26 cellular contexts compared by ENCODE assay signal in genomic region chr14:42470427-42470719, GRCh38.
"Had no signal": no experiment of that assay in that cellular context is flagged by ENCODE, and none has a peak within 500 bp of the region (broad histone marks: within the 10 kb centered on the region; RNA-seq: fewer than 3 reads in every experiment).

No MANE protein-coding gene starts in this region.

- H3K27ac ChIP-seq: brain microvascular endothelial cell, cardiac muscle cell, SK-N-MC had no signal

- ATAC-seq: activated T-cell treated with anti-CD3 and anti-CD28 coated beads, Interleukin-2, amount 50 U/mL, for 4 hours; activated T-helper 17 cell treated with anti-CD3 and anti-CD28 coated beads, Interleukin-2, amount 50 U/mL, for 72 hours; Right ventricle myocardium inferior; T-cell had no signal

- H3K27me3 ChIP-seq: brain microvascular endothelial cell, cardiac muscle cell had no signal

- H3K36me3 ChIP-seq: brain microvascular endothelial cell, cardiac muscle cell had no signal

- DNase-seq: activated B cell treated with CpG ODN at 0.5 μM for 24 hours; activated CD4-positive, alpha-beta T cell treated with anti-CD3 and anti-CD28 coated beads for 1 hour; activated CD4-positive, alpha-beta T cell treated with anti-CD3 and anti-CD28 coated beads, Interleukin-2, amount 10 ng/mL, durations not matched to agents 24 days and 14 days; activated CD4-positive, alpha-beta T cell treated with anti-CD3 and anti-CD28 coated beads, Interleukin-2, amount 50 U/mL, for 48 hours; activated CD8-positive, alpha-beta memory T cell treated with anti-CD3 and anti-CD28 coated beads for 24 hours; activated gamma-delta T cell; activated naive CD4-positive, alpha-beta T cell treated with anti-CD3 and anti-CD28 coated beads for 36 hours; activated T-cell treated with anti-CD3 and anti-CD28 coated beads, Interleukin-2, amount 50 U/mL, for 4 hours; amygdala; brain microvascular endothelial cell; NCI-H1105 treated with DMSO at 0.1 percent for 48 hours; NCI-H1436 treated with DMSO at 0.1 percent for 48 hours; NCI-H187 treated with DMSO at 0.1 percent for 48 hours; NCI-H2081 treated with DMSO at 0.1 percent for 48 hours; NCI-H2171; NCI-H2227 treated with DMSO at 0.1 percent for 48 hours; NCI-H510A; NCI-H526 treated with DMSO at 0.1 percent for 48 hours; NCI-H82; T-cell; T-helper 2 cell; T1000 had no signal

- H3K4me3 ChIP-seq: cardiac muscle cell, SK-N-MC had no signal
